1 cellular context compared by ENCODE assay signal in the genomic region with DNA sequence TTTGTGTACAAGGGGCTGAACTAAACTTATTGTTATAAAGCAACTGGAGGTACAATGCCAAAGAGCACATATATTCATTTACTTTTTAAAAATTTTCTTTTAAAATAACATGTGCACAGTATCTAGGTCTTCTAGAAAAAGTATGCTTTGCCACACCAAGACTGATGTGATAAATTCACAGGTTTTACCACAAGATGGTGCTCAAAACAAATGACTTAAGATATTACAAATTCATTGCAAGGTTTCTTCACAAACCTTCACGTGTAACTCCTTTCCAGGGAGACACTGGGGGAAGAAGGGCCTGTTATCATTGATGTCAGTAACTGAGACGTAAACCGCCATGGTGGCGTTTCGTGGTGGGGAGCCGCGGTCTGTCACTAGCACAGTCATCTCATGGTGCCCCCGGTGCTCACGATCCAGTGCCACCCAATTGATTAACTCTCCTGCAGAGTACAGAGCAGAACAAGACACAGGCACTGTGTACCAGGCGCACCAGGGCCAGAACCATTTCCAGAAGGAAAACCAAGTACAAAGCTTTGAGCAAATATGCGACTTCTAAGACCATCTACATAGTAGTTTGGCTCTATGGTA.
TF ChIP-seq lines count a peak whose summit lies in the region.

No MANE protein-coding gene starts in this region.

TF ChIP-seq in H1, 55 proteins besides CTCF, POLR2A, EP300 and RAD21 (continued from another document):
- TF ChIP-seq SRF (IDR thresholded peaks at IDR 0.05; ENCODE audit: low read depth, low read length) (no peak), SP4 (IDR thresholded peaks at IDR 0.05; ENCODE audit: low read length) (no peak), SIN3A (conservative IDR thresholded peaks at IDR 0.05 in 1 of 2, IDR thresholded peaks at IDR 0.05 in 1 of 2; ENCODE audit: low read depth in 1 of 2, low read length in 2 of 2) (no peak), ZNF274 (IDR thresholded peaks at IDR 0.05; ENCODE audit: borderline replicate concordance, extremely low read depth, low read length) (no peak), GABPA (IDR thresholded peaks at IDR 0.05; ENCODE audit: borderline replicate concordance, insufficient read depth, low read length) (no peak), SAP30 (IDR thresholded peaks at IDR 0.05; ENCODE audit: insufficient read depth, insufficient replicate concordance, low read length) (no peak), SP2 (IDR thresholded peaks at IDR 0.05; ENCODE audit: low read length) (no peak), HDAC2 (IDR thresholded peaks at IDR 0.05; ENCODE audit: borderline replicate concordance in 1 of 2, low read depth in 2 of 2, low read length in 2 of 2) (no peak), KDM1A (IDR thresholded peaks at IDR 0.05; ENCODE audit: borderline replicate concordance, low read length) (no peak), CEBPB (IDR thresholded peaks at IDR 0.05; ENCODE audit: low read depth, low read length) (no peak)
- TF ChIP-seq, protein P1, sequence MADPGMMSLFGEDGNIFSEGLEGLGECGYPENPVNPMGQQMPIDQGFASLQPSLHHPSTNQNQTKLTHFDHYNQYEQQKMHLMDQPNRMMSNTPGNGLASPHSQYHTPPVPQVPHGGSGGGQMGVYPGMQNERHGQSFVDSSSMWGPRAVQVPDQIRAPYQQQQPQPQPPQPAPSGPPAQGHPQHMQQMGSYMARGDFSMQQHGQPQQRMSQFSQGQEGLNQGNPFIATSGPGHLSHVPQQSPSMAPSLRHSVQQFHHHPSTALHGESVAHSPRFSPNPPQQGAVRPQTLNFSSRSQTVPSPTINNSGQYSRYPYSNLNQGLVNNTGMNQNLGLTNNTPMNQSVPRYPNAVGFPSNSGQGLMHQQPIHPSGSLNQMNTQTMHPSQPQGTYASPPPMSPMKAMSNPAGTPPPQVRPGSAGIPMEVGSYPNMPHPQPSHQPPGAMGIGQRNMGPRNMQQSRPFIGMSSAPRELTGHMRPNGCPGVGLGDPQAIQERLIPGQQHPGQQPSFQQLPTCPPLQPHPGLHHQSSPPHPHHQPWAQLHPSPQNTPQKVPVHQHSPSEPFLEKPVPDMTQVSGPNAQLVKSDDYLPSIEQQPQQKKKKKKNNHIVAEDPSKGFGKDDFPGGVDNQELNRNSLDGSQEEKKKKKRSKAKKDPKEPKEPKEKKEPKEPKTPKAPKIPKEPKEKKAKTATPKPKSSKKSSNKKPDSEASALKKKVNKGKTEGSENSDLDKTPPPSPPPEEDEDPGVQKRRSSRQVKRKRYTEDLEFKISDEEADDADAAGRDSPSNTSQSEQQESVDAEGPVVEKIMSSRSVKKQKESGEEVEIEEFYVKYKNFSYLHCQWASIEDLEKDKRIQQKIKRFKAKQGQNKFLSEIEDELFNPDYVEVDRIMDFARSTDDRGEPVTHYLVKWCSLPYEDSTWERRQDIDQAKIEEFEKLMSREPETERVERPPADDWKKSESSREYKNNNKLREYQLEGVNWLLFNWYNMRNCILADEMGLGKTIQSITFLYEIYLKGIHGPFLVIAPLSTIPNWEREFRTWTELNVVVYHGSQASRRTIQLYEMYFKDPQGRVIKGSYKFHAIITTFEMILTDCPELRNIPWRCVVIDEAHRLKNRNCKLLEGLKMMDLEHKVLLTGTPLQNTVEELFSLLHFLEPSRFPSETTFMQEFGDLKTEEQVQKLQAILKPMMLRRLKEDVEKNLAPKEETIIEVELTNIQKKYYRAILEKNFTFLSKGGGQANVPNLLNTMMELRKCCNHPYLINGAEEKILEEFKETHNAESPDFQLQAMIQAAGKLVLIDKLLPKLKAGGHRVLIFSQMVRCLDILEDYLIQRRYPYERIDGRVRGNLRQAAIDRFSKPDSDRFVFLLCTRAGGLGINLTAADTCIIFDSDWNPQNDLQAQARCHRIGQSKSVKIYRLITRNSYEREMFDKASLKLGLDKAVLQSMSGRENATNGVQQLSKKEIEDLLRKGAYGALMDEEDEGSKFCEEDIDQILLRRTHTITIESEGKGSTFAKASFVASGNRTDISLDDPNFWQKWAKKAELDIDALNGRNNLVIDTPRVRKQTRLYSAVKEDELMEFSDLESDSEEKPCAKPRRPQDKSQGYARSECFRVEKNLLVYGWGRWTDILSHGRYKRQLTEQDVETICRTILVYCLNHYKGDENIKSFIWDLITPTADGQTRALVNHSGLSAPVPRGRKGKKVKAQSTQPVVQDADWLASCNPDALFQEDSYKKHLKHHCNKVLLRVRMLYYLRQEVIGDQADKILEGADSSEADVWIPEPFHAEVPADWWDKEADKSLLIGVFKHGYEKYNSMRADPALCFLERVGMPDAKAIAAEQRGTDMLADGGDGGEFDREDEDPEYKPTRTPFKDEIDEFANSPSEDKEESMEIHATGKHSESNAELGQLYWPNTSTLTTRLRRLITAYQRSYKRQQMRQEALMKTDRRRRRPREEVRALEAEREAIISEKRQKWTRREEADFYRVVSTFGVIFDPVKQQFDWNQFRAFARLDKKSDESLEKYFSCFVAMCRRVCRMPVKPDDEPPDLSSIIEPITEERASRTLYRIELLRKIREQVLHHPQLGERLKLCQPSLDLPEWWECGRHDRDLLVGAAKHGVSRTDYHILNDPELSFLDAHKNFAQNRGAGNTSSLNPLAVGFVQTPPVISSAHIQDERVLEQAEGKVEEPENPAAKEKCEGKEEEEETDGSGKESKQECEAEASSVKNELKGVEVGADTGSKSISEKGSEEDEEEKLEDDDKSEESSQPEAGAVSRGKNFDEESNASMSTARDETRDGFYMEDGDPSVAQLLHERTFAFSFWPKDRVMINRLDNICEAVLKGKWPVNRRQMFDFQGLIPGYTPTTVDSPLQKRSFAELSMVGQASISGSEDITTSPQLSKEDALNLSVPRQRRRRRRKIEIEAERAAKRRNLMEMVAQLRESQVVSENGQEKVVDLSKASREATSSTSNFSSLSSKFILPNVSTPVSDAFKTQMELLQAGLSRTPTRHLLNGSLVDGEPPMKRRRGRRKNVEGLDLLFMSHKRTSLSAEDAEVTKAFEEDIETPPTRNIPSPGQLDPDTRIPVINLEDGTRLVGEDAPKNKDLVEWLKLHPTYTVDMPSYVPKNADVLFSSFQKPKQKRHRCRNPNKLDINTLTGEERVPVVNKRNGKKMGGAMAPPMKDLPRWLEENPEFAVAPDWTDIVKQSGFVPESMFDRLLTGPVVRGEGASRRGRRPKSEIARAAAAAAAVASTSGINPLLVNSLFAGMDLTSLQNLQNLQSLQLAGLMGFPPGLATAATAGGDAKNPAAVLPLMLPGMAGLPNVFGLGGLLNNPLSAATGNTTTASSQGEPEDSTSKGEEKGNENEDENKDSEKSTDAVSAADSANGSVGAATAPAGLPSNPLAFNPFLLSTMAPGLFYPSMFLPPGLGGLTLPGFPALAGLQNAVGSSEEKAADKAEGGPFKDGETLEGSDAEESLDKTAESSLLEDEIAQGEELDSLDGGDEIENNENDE (IDR thresholded peaks at IDR 0.05; ENCODE audit: insufficient replicate concordance, low read length), result no peak
- TF ChIP-seq, protein P2, sequence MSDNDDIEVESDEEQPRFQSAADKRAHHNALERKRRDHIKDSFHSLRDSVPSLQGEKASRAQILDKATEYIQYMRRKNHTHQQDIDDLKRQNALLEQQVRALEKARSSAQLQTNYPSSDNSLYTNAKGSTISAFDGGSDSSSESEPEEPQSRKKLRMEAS (IDR thresholded peaks at IDR 0.05), result no peak
